Comparison of ENCODE assay signal across 9 cellular contexts in genomic region chr7:95609277-95609971, GRCh38. TPM values are rescaled to one million over a fixed set of nuclear protein-coding genes. Genes with fewer than 3 reads are reported as not detected.
DNase-seq lines count a peak whose midpoint lies in the region; FAIRE-seq and TF ChIP-seq lines count a peak whose summit lies in the region.
"Had no signal": no experiment of that assay in that cellular context is flagged by ENCODE, and none has a peak within 500 bp of the region (broad histone marks: within the 10 kb centered on the region; RNA-seq: fewer than 3 reads in every experiment).

No MANE protein-coding gene starts in this region.

- H3K36me3 ChIP-seq in suprapubic skin, result no peaks in the 10 kb centered on the region

- peak overlapping the region; percentile 20 for H3K4me3 ChIP-seq in suprapubic skin

- TF ChIP-seq CTCF in suprapubic skin (IDR thresholded peaks at IDR 0.05), result no peak

- peak; percentile 63 for DNase-seq in DMS 273 (lab: John Stamatoyannopoulos, UW; ENCODE audit: unreplicated experiment)
- no peak for DNase-seq in DMS 273 treated with DMSO at 0.1 percent for 48 hours (lab: John Stamatoyannopoulos, UW)
- peak; percentile 46 for DNase-seq in amniotic epithelial cell (ENCODE audit: low read depth)
- DNase-seq in suprapubic skin (ENCODE audit: low spot score in 2 of 2), result no peak
- DNase-seq in stimulated activated CD4-positive, alpha-beta T cell treated with anti-CD3 and anti-CD28 coated beads, Interleukin-4, amount 100 ng/mL, for 24 hours, result no peak
- no peak for DNase-seq in T1000 (lab: John Stamatoyannopoulos, UW)
- DNase-seq in NCI-H1048 (lab: John Stamatoyannopoulos, UW), result no peak

- H3K9me3 ChIP-seq in suprapubic skin, result no peaks in the 10 kb centered on the region

- H3K27ac ChIP-seq in suprapubic skin, result peak overlapping the region; percentile 91

- TF ChIP-seq EP300 in suprapubic skin (IDR thresholded peaks at IDR 0.05), result no peak

- H3K27me3 ChIP-seq in suprapubic skin, result no peaks in the 10 kb centered on the region

- TF ChIP-seq POLR2A in suprapubic skin (IDR thresholded peaks at IDR 0.05), result peak in 1 of 2 donors; percentile 15

- peak; percentile 99 for FAIRE-seq in islet of Langerhans (lab: Jason Lieb, UNC)
- FAIRE-seq: A204.1 had no signal

- peaks cover 46% of the 10 kb centered on the region for H3K4me1 ChIP-seq in suprapubic skin

- 14% methylated on average over 4 of the region's 4 CpGs for WGBS in suprapubic skin

RNA-seq across cellular contexts. Expression of gene PDK4, which starts 13.1 kb away (rescaled TPM):
- 100 to 1,000 TPM in 3 of 4 donors, 10 to 100 TPM in 1; 84.2 to 975 (median 104) TPM for total RNA-seq in suprapubic skin

Comparison
In these comparisons a context has a peak if more than half of its experiments do, and no peak if none do; other contexts are left out.
1. DNase-seq: peak in DMS 273 (single experiment) and amniotic epithelial cell (single experiment); none in DMS 273 treated with DMSO at 0.1 percent for 48 hours (single experiment), suprapubic skin (0 of 2), stimulated activated CD4-positive, alpha-beta T cell treated with anti-CD3 and anti-CD28 coated beads, Interleukin-4, amount 100 ng/mL, for 24 hours (single experiment), T1000 (single experiment) and NCI-H1048 (single experiment).